ENCODE assay signal across 8 cellular contexts in the genomic region with DNA sequence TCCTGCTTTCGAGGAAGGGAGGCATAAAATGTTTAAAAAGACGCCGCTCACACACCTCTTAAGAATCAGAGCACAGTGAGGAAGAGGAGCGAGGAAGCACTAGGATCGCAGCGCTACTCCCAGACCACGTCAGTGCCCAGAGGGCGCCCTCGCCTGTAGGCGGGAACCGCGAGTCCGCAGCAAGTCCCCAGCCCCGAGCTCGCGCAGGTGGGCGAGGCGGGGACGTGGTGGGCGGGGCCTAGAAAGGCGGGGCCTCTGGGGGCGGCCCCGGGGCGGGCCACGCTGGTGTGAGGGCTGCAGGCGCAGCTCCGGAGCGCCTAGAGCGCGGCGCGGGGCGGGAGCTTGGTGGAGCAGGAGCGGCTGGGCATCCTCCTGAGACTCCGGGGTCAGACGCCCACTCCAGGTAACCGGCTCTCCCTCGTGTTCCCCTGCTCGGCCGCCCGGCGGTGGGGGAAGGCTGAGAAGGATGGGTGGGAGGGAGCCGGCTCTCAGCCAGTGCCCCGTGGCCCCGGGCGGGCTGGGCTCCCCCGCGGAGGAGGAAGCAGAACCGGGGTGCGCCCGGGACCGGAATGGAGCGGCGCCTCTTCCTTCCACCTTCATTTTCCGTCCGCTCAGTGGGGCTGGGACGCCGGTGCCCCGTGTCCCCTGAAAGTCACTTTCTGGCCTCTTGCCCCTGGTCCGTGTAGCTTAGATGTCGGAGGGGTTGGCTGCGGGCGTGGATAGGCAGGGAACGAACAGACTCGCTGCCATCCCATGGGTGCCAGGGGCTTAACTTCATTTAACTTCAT. TPM values are rescaled to one million over a fixed set of nuclear protein-coding genes. Genes with fewer than 3 reads are reported as not detected.
DNase-seq lines count a peak whose midpoint lies in the region; ATAC-seq and TF ChIP-seq lines count a peak whose summit lies in the region.

A gene (plus strand): TSS at position 280 of the 788 bp plus-strand sequence. CDS start 43,200 bp downstream, outside the sequence.

- no peaks in the 10 kb centered on the region for H3K9me3 ChIP-seq in heart left ventricle

- H3K9me3 Mint-ChIP-seq in activated naive CD8-positive, alpha-beta T cell treated with anti-CD3 and anti-CD28 coated beads, Interleukin-2, amount 50 U/mL, for 24 hours = peaks cover 5% of the 10 kb centered on the region

- H3K4me1 Mint-ChIP-seq in activated naive CD8-positive, alpha-beta T cell treated with anti-CD3 and anti-CD28 coated beads, Interleukin-2, amount 50 U/mL, for 24 hours = peaks cover 42% of the 10 kb centered on the region

- H3K4me3 ChIP-seq in heart left ventricle (peak within 1 kb of the TSS; percentile 22 to 87 (median 70)), urinary bladder (ENCODE audit: low read depth, low read length) (peak within 1 kb of the TSS; percentile 48)

- H3K27me3 Mint-ChIP-seq in activated naive CD8-positive, alpha-beta T cell treated with anti-CD3 and anti-CD28 coated beads, Interleukin-2, amount 50 U/mL, for 24 hours = no peaks in the 10 kb centered on the region

- ATAC-seq in HG02642 (IDR thresholded peaks at IDR 0.05; ENCODE audit: poor library complexity, unreplicated experiment) (peak; percentile 90), heart left ventricle (peak; percentile 88 to 98 (median 94))
- peak; percentile 95 for ATAC-seq in activated naive CD8-positive, alpha-beta T cell treated with anti-CD3 and anti-CD28 coated beads, Interleukin-2, amount 50 U/mL, for 24 hours

- H3K36me3 ChIP-seq in heart left ventricle (no peaks in the 10 kb centered on the region), urinary bladder (ENCODE audit: insufficient read depth) (no peaks in the 10 kb centered on the region)

- 1 to 2% (median 1%) methylated on average over 35 to 65 of the region's 65 CpGs for WGBS in heart left ventricle, 4 donors
- 2% methylated on average over 65 of the region's 65 CpGs for WGBS in urinary bladder

- peak in 1 of 2 donors; percentile 62 for TF ChIP-seq POLR2A in heart left ventricle (IDR thresholded peaks at IDR 0.05)

- peak within 1 kb of the TSS; percentile 75 for H3K27ac Mint-ChIP-seq in activated naive CD8-positive, alpha-beta T cell treated with anti-CD3 and anti-CD28 coated beads, Interleukin-2, amount 50 U/mL, for 24 hours

- H3K27me3 ChIP-seq in heart left ventricle = no peaks in the 10 kb centered on the region

- intact Hi-C loops in heart left ventricle (cut with DNase I) = loop anchor here in 3 of 10 donors (5.0 to 10.0 kb wide), 4 partner anchors 76 to 198 kb away; no protein-coding TSS in a partner anchor
- intact Hi-C loops in posterior vena cava (cut with DNase I) = loop anchor here in 1 of 2 donors (10.0 kb wide), 1 partner anchor 246 kb away; no protein-coding TSS in a partner anchor

- peak within 1 kb of the TSS; percentile 94 for H3K4me3 Mint-ChIP-seq in activated naive CD8-positive, alpha-beta T cell treated with anti-CD3 and anti-CD28 coated beads, Interleukin-2, amount 50 U/mL, for 24 hours

- peaks cover 8% of the 10 kb centered on the region for H3K36me3 Mint-ChIP-seq in activated naive CD8-positive, alpha-beta T cell treated with anti-CD3 and anti-CD28 coated beads, Interleukin-2, amount 50 U/mL, for 24 hours (ENCODE audit: low read depth)

- DNase-seq in NCI-H1092 treated with DMSO at 0.1 percent for 48 hours (lab: John Stamatoyannopoulos, UW) = peak; percentile 89
- DNase-seq in SW 1271 (lab: John Stamatoyannopoulos, UW) = peak; percentile 81 to 82
- DNase-seq in activated naive CD8-positive, alpha-beta T cell treated with anti-CD3 and anti-CD28 coated beads, Interleukin-2, amount 50 U/mL, for 24 hours = peak; percentile 95
- DNase-seq in heart left ventricle = peak; percentile 72 to 93 (median 84)
- peak; percentile 94 for DNase-seq in posterior vena cava (ENCODE audit: low spot score)

- H3K27ac ChIP-seq in heart left ventricle (peak within 1 kb of the TSS in 10 of 12 donors; percentile 5 to 84 (median 40)), urinary bladder (ENCODE audit: low read depth) (no peak within 1 kb of the TSS)

- TF ChIP-seq CTCF in GM12874 (IDR thresholded peaks at IDR 0.05; ENCODE audit: insufficient read depth, low read depth, low read length) (peak; percentile 59), heart left ventricle (IDR thresholded peaks at IDR 0.05) (peak; percentile 24 to 61 (median 44))

- H3K4me1 ChIP-seq in heart left ventricle (peaks cover 0 to 39% (median 0%) of the 10 kb centered on the region in 12 donors), urinary bladder (ENCODE audit: insufficient read depth) (peaks cover 3% of the 10 kb centered on the region)

RNA-seq across cellular contexts. Expression of the gene that starts here (rescaled TPM):
- 10 to 100 TPM in 1 of 9 donors, 1 to 10 TPM in 7, under 1 TPM in 1; 0.67 to 18.0 (median 3.4) TPM for total RNA-seq in heart left ventricle
- under 1 TPM; 0.69 to 0.76 TPM for polyA plus RNA-seq in heart left ventricle
- 10 to 100 TPM in 1 of 2 donors, 1 to 10 TPM in 1; 8.9 to 11.0 TPM for total RNA-seq in posterior vena cava
- 9.1 TPM for total RNA-seq in urinary bladder
- 3.7 TPM for polyA plus RNA-seq in urinary bladder
